29 cellular contexts compared by ENCODE assay signal in the genomic region with DNA sequence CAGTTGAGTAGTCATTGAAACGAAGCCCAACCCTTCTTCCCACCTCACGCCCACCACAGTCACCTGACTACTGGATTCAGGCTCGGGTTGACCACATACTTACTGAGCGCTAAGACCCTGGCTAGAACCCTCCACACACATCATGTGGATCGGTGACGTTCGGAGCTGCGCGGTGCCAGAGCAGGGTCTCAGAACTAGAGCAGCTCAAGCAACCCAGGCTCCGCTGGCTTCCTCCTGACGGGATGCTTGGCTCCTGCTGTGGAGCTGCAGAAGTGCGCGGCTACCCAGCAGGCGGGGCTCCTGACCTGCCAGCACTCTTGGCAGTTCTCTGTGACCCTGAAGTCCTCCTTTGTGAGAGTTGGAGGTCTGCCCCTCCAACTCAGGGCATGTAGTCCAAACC.
"Had no signal": no experiment of that assay in that cellular context is flagged by ENCODE, and none has a peak within 500 bp of the region (broad histone marks: within the 10 kb centered on the region; RNA-seq: fewer than 3 reads in every experiment).

No MANE protein-coding gene starts in this region.

- H3K27ac ChIP-seq: coronary artery, gastroesophageal sphincter, sigmoid colon, upper lobe of left lung had no signal

- H3K9me3 ChIP-seq: gastroesophageal sphincter, sigmoid colon, upper lobe of left lung had no signal

- H3K36me3 Mint-ChIP-seq: activated naive CD4-positive, alpha-beta T cell treated with anti-CD3 and anti-CD28 coated beads, Interleukin-2, amount 50 U/mL, for 72 hours; memory B cell; natural killer cell; stimulated activated memory B cell treated with anti-CD40 and anti-IgM and Interleukin-4, amounts not matched to agents 10 μg/mL and 1 μg/mL and 100 μg/mL, for 72 hours; WTC11 had no signal

- H3K4me1 Mint-ChIP-seq: activated CD4-positive, alpha-beta memory T cell treated with anti-CD3 and anti-CD28 coated beads, Interleukin-2, amount 10 ng/mL, durations not matched to agents 7 days and 5 days; natural killer cell had no signal

- H3K9me3 Mint-ChIP-seq: activated CD4-positive, alpha-beta memory T cell treated with anti-CD3 and anti-CD28 coated beads, Interleukin-2, amount 10 ng/mL, durations not matched to agents 7 days and 5 days; activated CD4-positive, alpha-beta T cell treated with anti-CD3 and anti-CD28 coated beads, Interleukin-2, amount 10 ng/mL, durations not matched to agents 7 days and 5 days; activated naive CD4-positive, alpha-beta T cell treated with anti-CD3 and anti-CD28 coated beads, Interleukin-2, amount 50 U/mL, for 72 hours; activated T-cell treated with anti-CD3 and anti-CD28 coated beads, Interleukin-2, amount 50 U/mL, for 24 hours; activated T-helper 2 cell treated with anti-CD3 and anti-CD28 coated beads, Interferon-gamma antibody, Interleukin-2, Interleukin-4, amounts not matched to agents 10 μg/mL and 5 μg/mL and 100 μg/mL, durations not matched to agents 14 hours and 24 hours and 36 hours; effector memory CD8-positive, alpha-beta T cell; memory B cell; natural killer cell; stimulated activated memory B cell treated with anti-CD40 and anti-IgM and Interleukin-4, amounts not matched to agents 10 μg/mL and 1 μg/mL and 100 μg/mL, for 72 hours; stimulated activated naive CD8-positive, alpha-beta T cell treated with anti-CD3 and anti-CD28 coated beads, Interleukin-15, amount 100 ng/mL, for 72 hours; WTC11 had no signal

- H3K36me3 ChIP-seq: gastroesophageal sphincter, sigmoid colon, upper lobe of left lung had no signal

- H3K4me3 Mint-ChIP-seq: activated CD4-positive, alpha-beta memory T cell treated with anti-CD3 and anti-CD28 coated beads, Interleukin-2, amount 10 ng/mL, durations not matched to agents 7 days and 5 days; activated CD4-positive, alpha-beta T cell treated with anti-CD3 and anti-CD28 coated beads, Interleukin-2, amount 10 ng/mL, durations not matched to agents 7 days and 5 days; activated T-cell treated with anti-CD3 and anti-CD28 coated beads, Interleukin-2, amount 50 U/mL, for 24 hours; effector memory CD8-positive, alpha-beta T cell; memory B cell; natural killer cell; stimulated activated memory B cell treated with anti-CD40 and anti-IgM and Interleukin-4, amounts not matched to agents 10 μg/mL and 1 μg/mL and 100 μg/mL, for 72 hours; stimulated activated naive CD8-positive, alpha-beta T cell treated with anti-CD3 and anti-CD28 coated beads, Interleukin-15, amount 100 ng/mL, for 72 hours; T-helper 17 cell; WTC11 had no signal

- H3K27me3 ChIP-seq: gastroesophageal sphincter, sigmoid colon, upper lobe of left lung had no signal

- FAIRE-seq: bronchial epithelial cell, endothelial cell of umbilical vein, keratinocyte, small intestine had no signal

- ATAC-seq: activated naive CD4-positive, alpha-beta T cell treated with anti-CD3 and anti-CD28 coated beads, Interleukin-2, amount 50 U/mL, for 72 hours; effector memory CD8-positive, alpha-beta T cell; gastroesophageal sphincter; left colon; natural killer cell; stimulated activated memory B cell treated with anti-CD40 and anti-IgM and Interleukin-4, amounts not matched to agents 10 μg/mL and 1 μg/mL and 100 μg/mL, for 72 hours; stimulated activated naive CD8-positive, alpha-beta T cell treated with anti-CD3 and anti-CD28 coated beads, Interleukin-15, amount 100 ng/mL, for 72 hours; T-helper 17 cell; WTC11 had no signal

- DNase-seq: activated CD4-positive, alpha-beta memory T cell treated with anti-CD3 and anti-CD28 coated beads, Interleukin-2, amount 10 ng/mL, durations not matched to agents 7 days and 5 days; activated CD4-positive, alpha-beta T cell treated with anti-CD3 and anti-CD28 coated beads for 1 hour; activated CD4-positive, alpha-beta T cell treated with anti-CD3 and anti-CD28 coated beads, Interleukin-2, amount 10 ng/mL, durations not matched to agents 7 days and 5 days; activated CD8-positive, alpha-beta memory T cell treated with anti-CD3 and anti-CD28 coated beads, Interleukin-2, amount 50 U/mL, for 48 hours; activated T-cell treated with anti-CD3 and anti-CD28 coated beads, Interleukin-2, amount 50 U/mL, for 24 hours; cerebellar nuclear complex; effector memory CD8-positive, alpha-beta T cell; hippocampal formation; left colon; natural killer cell; retina; sigmoid colon; small intestine; stimulated activated CD4-positive, alpha-beta T cell treated with anti-CD3 and anti-CD28 coated beads, Interleukin-4, amount 100 ng/mL, for 24 hours; stimulated activated CD8-positive, alpha-beta memory T cell treated with anti-CD3 and anti-CD28 coated beads, Interleukin-4, amount 100 ng/mL, for 48 hours; stimulated activated naive CD8-positive, alpha-beta T cell treated with anti-CD3 and anti-CD28 coated beads, Interleukin-15, amount 100 ng/mL, for 72 hours; T-helper 17 cell; T1000 had no signal

- H3K27ac Mint-ChIP-seq: activated CD4-positive, alpha-beta memory T cell treated with anti-CD3 and anti-CD28 coated beads, Interleukin-2, amount 10 ng/mL, durations not matched to agents 7 days and 5 days; activated CD4-positive, alpha-beta T cell treated with anti-CD3 and anti-CD28 coated beads, Interleukin-2, amount 10 ng/mL, durations not matched to agents 7 days and 5 days; activated naive CD4-positive, alpha-beta T cell treated with anti-CD3 and anti-CD28 coated beads, Interleukin-2, amount 50 U/mL, for 72 hours; activated T-cell treated with anti-CD3 and anti-CD28 coated beads, Interleukin-2, amount 50 U/mL, for 24 hours; activated T-helper 2 cell treated with anti-CD3 and anti-CD28 coated beads, Interferon-gamma antibody, Interleukin-2, Interleukin-4, amounts not matched to agents 10 μg/mL and 5 μg/mL and 100 μg/mL, durations not matched to agents 14 hours and 24 hours and 36 hours; effector memory CD8-positive, alpha-beta T cell; memory B cell; natural killer cell; stimulated activated memory B cell treated with anti-CD40 and anti-IgM and Interleukin-4, amounts not matched to agents 10 μg/mL and 1 μg/mL and 100 μg/mL, for 72 hours; stimulated activated naive CD8-positive, alpha-beta T cell treated with anti-CD3 and anti-CD28 coated beads, Interleukin-15, amount 100 ng/mL, for 72 hours; T-helper 17 cell; WTC11 had no signal

- H3K4me3 ChIP-seq: coronary artery, gastroesophageal sphincter, sigmoid colon, upper lobe of left lung had no signal
